Comparison of ENCODE assay signal across 35 cellular contexts in the genomic region with DNA sequence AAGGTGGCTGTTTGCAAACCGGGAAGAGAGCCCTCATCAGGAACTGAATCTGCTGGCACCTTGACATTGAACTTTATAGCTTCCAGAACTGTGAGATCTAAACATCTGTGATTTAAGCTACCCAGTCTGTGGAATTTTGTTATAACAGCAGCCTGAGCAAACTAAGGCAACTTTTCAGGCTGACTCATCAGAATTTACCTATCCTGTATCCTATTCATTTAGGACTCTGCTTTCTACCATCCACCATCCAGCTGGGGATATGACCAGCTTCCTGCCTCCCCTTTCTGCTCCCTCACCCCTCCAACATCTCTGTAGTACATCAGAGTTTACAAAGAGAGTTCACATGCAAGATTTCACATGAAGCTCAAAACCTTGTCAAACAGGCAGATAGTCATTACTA. TPM values are rescaled to one million over a fixed set of nuclear protein-coding genes. Genes with fewer than 3 reads are reported as not detected.
"Had no signal": no experiment of that assay in that cellular context is flagged by ENCODE, and none has a peak within 500 bp of the region (broad histone marks: within the 10 kb centered on the region; RNA-seq: fewer than 3 reads in every experiment).

No MANE protein-coding gene starts in this region.

- H3K27ac Mint-ChIP-seq: activated CD4-positive, alpha-beta T cell treated with anti-CD3 and anti-CD28 coated beads for 36 hours; activated CD4-positive, alpha-beta T cell treated with anti-CD3 and anti-CD28 coated beads, Interleukin-2, amount 10 ng/mL, durations not matched to agents 7 days and 5 days; activated CD8-positive, alpha-beta T cell treated with anti-CD3 and anti-CD28 coated beads, Interleukin-2, amount 10 ng/mL, durations not matched to agents 7 days and 5 days; activated naive CD4-positive, alpha-beta T cell treated with anti-CD3 and anti-CD28 coated beads, Interleukin-2, amount 50 U/mL, for 24 hours; activated naive CD8-positive, alpha-beta T cell treated with anti-CD3 and anti-CD28 coated beads, Interleukin-2, amount 10 ng/mL, durations not matched to agents 7 days and 5 days; activated T-cell treated with anti-CD3 and anti-CD28 coated beads, Interleukin-2, amount 50 U/mL, for 24 hours; activated T-helper 2 cell treated with anti-CD3 and anti-CD28 coated beads, Interferon-gamma antibody, Interleukin-2, Interleukin-4, amounts not matched to agents 10 μg/mL and 5 μg/mL and 100 μg/mL, durations not matched to agents 14 hours and 24 hours and 36 hours; T-helper 1 cell treated with Interleukin-12 subunit alpha and Interleukin-12 subunit beta and Interleukin-4 antibody, amounts not matched to agents 30 μg/mL and 1 μg/mL, for 36 hours; T-helper 2 cell treated with Interferon-gamma antibody and Interleukin-4, amounts not matched to agents 5 μg/mL and 100 μg/mL, for 36 hours; WTC11 had no signal

- DNase-seq: activated CD4-positive, alpha-beta T cell treated with anti-CD3 and anti-CD28 coated beads for 36 hours; activated CD4-positive, alpha-beta T cell treated with anti-CD3 and anti-CD28 coated beads, Interleukin-2, amount 10 ng/mL, durations not matched to agents 7 days and 5 days; activated CD4-positive, alpha-beta T cell treated with anti-CD3 and anti-CD28 coated beads, Interleukin-2, amount 50 U/mL, for 48 hours; activated CD8-positive, alpha-beta T cell treated with anti-CD3 and anti-CD28 coated beads, Interleukin-2, amount 10 ng/mL, durations not matched to agents 7 days and 5 days; activated gamma-delta T cell; activated naive CD4-positive, alpha-beta T cell treated with Interleukin-2 at 50 U/mL for 16 hours; activated naive CD8-positive, alpha-beta T cell treated with anti-CD3 and anti-CD28 coated beads, Interleukin-2, amount 10 ng/mL, durations not matched to agents 7 days and 5 days; activated T-cell treated with anti-CD3 and anti-CD28 coated beads, Interleukin-2, amount 50 U/mL, for 24 hours; amygdala; body of pancreas; caudate nucleus; cerebellar nuclear complex; NCI-H1105; NCI-H1417 treated with DMSO at 0.1 percent for 48 hours; NCI-H1930; NCI-H2081 treated with DMSO at 0.1 percent for 48 hours; NCI-H226; NCI-H524 treated with DMSO at 0.1 percent for 48 hours; Peyer's patch; RPMI8226; SHP77 treated with DMSO at 0.1 percent for 48 hours; SK-N-SH had no signal

- H3K36me3 Mint-ChIP-seq: activated naive CD4-positive, alpha-beta T cell treated with anti-CD3 and anti-CD28 coated beads, Interleukin-2, amount 50 U/mL, for 24 hours; activated naive CD8-positive, alpha-beta T cell treated with anti-CD3 and anti-CD28 coated beads, Interleukin-2, amount 10 ng/mL, durations not matched to agents 7 days and 5 days; WTC11 had no signal

- H3K4me2 ChIP-seq: SK-N-SH had no signal

- H3K9ac ChIP-seq: SK-N-SH had no signal

- H3K4me1 Mint-ChIP-seq: activated CD4-positive, alpha-beta T cell treated with anti-CD3 and anti-CD28 coated beads for 36 hours; activated CD4-positive, alpha-beta T cell treated with anti-CD3 and anti-CD28 coated beads, Interleukin-2, amount 10 ng/mL, durations not matched to agents 7 days and 5 days; activated naive CD4-positive, alpha-beta T cell treated with anti-CD3 and anti-CD28 coated beads, Interleukin-2, amount 50 U/mL, for 24 hours; activated naive CD8-positive, alpha-beta T cell treated with anti-CD3 and anti-CD28 coated beads, Interleukin-2, amount 10 ng/mL, durations not matched to agents 7 days and 5 days; WTC11 had no signal

- H3K9me3 Mint-ChIP-seq: activated CD4-positive, alpha-beta T cell treated with anti-CD3 and anti-CD28 coated beads, Interleukin-2, amount 10 ng/mL, durations not matched to agents 7 days and 5 days; activated naive CD4-positive, alpha-beta T cell treated with anti-CD3 and anti-CD28 coated beads, Interleukin-2, amount 50 U/mL, for 24 hours; activated naive CD8-positive, alpha-beta T cell treated with anti-CD3 and anti-CD28 coated beads, Interleukin-2, amount 10 ng/mL, durations not matched to agents 7 days and 5 days; activated T-cell treated with anti-CD3 and anti-CD28 coated beads, Interleukin-2, amount 50 U/mL, for 24 hours; activated T-helper 2 cell treated with anti-CD3 and anti-CD28 coated beads, Interferon-gamma antibody, Interleukin-2, Interleukin-4, amounts not matched to agents 10 μg/mL and 5 μg/mL and 100 μg/mL, durations not matched to agents 14 hours and 24 hours and 36 hours; T-helper 1 cell treated with Interleukin-12 subunit alpha and Interleukin-12 subunit beta and Interleukin-4 antibody, amounts not matched to agents 30 μg/mL and 1 μg/mL, for 36 hours; T-helper 2 cell treated with Interferon-gamma antibody and Interleukin-4, amounts not matched to agents 5 μg/mL and 100 μg/mL, for 36 hours; WTC11 had no signal

- H3K4me1 ChIP-seq: body of pancreas, breast epithelium, Peyer's patch, SJSA1 had no signal

- H3K27me3 ChIP-seq: body of pancreas, breast epithelium, Peyer's patch, SJSA1 had no signal

- H3K9me3 ChIP-seq: body of pancreas, breast epithelium, Peyer's patch, SJSA1, SK-N-SH had no signal

- FAIRE-seq: astrocyte, TTC549 had no signal

- ATAC-seq: activated CD4-positive, alpha-beta T cell treated with anti-CD3 and anti-CD28 coated beads for 36 hours; activated CD4-positive, CD25-positive, alpha-beta regulatory T cell treated with anti-CD3 and anti-CD28 coated beads, Interleukin-2, amount 50 U/mL, for 24 hours; activated CD8-positive, alpha-beta T cell treated with anti-CD3 and anti-CD28 coated beads, Interleukin-2, amount 10 ng/mL, durations not matched to agents 7 days and 5 days; body of pancreas; PC-3 had no signal

- H3K27ac ChIP-seq: body of pancreas, breast epithelium, Peyer's patch, SJSA1 had no signal

- H3K4me3 Mint-ChIP-seq: activated CD4-positive, alpha-beta T cell treated with anti-CD3 and anti-CD28 coated beads for 36 hours; activated CD4-positive, alpha-beta T cell treated with anti-CD3 and anti-CD28 coated beads, Interleukin-2, amount 10 ng/mL, durations not matched to agents 7 days and 5 days; activated CD8-positive, alpha-beta T cell treated with anti-CD3 and anti-CD28 coated beads, Interleukin-2, amount 10 ng/mL, durations not matched to agents 7 days and 5 days; activated naive CD4-positive, alpha-beta T cell treated with anti-CD3 and anti-CD28 coated beads, Interleukin-2, amount 50 U/mL, for 24 hours; activated naive CD8-positive, alpha-beta T cell treated with anti-CD3 and anti-CD28 coated beads, Interleukin-2, amount 10 ng/mL, durations not matched to agents 7 days and 5 days; activated T-cell treated with anti-CD3 and anti-CD28 coated beads, Interleukin-2, amount 50 U/mL, for 24 hours; T-helper 1 cell treated with Interleukin-12 subunit alpha and Interleukin-12 subunit beta and Interleukin-4 antibody, amounts not matched to agents 30 μg/mL and 1 μg/mL, for 36 hours; T-helper 2 cell treated with Interferon-gamma antibody and Interleukin-4, amounts not matched to agents 5 μg/mL and 100 μg/mL, for 36 hours; WTC11 had no signal

- H3K36me3 ChIP-seq: breast epithelium, Peyer's patch, SJSA1 had no signal

- H3K4me3 ChIP-seq: body of pancreas, breast epithelium, Peyer's patch, SJSA1 had no signal

RNA-seq across cellular contexts. Expression of gene CNMD, which starts 11.1 kb away (rescaled TPM):
- total RNA-seq: activated CD4-positive, alpha-beta T cell treated with anti-CD3 and anti-CD28 coated beads for 36 hours; activated CD4-positive, alpha-beta T cell treated with anti-CD3 and anti-CD28 coated beads, Interleukin-2, amount 10 ng/mL, durations not matched to agents 7 days and 5 days; activated CD8-positive, alpha-beta T cell treated with anti-CD3 and anti-CD28 coated beads, Interleukin-2, amount 10 ng/mL, durations not matched to agents 7 days and 5 days; activated naive CD8-positive, alpha-beta T cell treated with anti-CD3 and anti-CD28 coated beads, Interleukin-2, amount 10 ng/mL, durations not matched to agents 7 days and 5 days; activated T-helper 2 cell treated with anti-CD3 and anti-CD28 coated beads, Interferon-gamma antibody, Interleukin-2, Interleukin-4, amounts not matched to agents 10 μg/mL and 5 μg/mL and 100 μg/mL, durations not matched to agents 14 hours and 24 hours and 36 hours; astrocyte; M059J; NCI-H460; PC-3; Peyer's patch; SJSA1 had no signal
- polyA plus RNA-seq: SK-N-SH had no signal
